In the genomic region with DNA sequence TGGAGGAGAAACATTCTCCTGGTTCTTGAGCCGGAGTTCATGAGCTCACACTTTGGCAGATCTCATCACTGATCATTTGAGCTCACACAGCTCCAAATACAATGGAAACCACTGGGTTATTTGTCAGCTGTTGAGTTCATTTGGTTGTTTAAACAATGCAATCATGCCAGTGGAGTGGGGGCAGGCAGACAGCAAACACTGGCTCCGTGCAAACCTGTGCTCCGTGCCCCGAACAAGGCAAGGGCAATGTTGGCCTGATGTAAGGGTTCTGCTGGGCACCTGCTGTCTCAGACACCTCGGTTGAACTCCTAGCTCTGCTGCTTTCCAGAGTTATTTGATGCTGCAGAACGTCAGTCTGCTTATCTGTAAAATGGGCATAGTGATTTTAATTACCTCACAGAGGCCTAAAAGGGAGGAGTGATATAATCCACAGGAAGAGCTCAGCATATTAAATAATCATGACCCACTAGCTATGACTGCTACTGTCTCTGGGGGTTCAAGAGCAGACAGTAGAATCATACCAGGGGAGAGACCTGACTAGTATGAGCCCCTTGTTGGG, we compare ENCODE assay signal across 21 cellular contexts. TPM values are rescaled to one million over a fixed set of nuclear protein-coding genes. Genes with fewer than 3 reads are reported as not detected.
"Had no signal": no experiment of that assay in that cellular context is flagged by ENCODE, and none has a peak within 500 bp of the region (broad histone marks: within the 10 kb centered on the region; RNA-seq: fewer than 3 reads in every experiment).

No MANE protein-coding gene starts in this region.

- H3K4me3 Mint-ChIP-seq: activated CD4-positive, alpha-beta T cell treated with anti-CD3 and anti-CD28 coated beads, Interleukin-2, amount 10 ng/mL, durations not matched to agents 7 days and 5 days; activated naive CD8-positive, alpha-beta T cell; activated T-cell treated with anti-CD3 and anti-CD28 coated beads, Interleukin-2, amount 50 U/mL, for 24 hours; activated T-helper 17 cell treated with anti-CD3 and anti-CD28 coated beads, Interleukin-2, amount 50 U/mL, for 72 hours; natural killer cell; stimulated activated naive B cell treated with anti-CD40 and anti-IgM and Interleukin-4, amounts not matched to agents 10 μg/mL and 1 μg/mL and 100 μg/mL, for 72 hours; T-helper 2 cell treated with Interferon-gamma antibody and Interleukin-4, amounts not matched to agents 5 μg/mL and 100 μg/mL, for 36 hours had no signal

- H3K4me1 Mint-ChIP-seq: activated T-helper 17 cell treated with anti-CD3 and anti-CD28 coated beads, Interleukin-2, amount 50 U/mL, for 72 hours had no signal

- H3K36me3 Mint-ChIP-seq: activated naive CD8-positive, alpha-beta T cell; natural killer cell had no signal

- DNase-seq: activated CD4-positive, alpha-beta T cell treated with anti-CD3 and anti-CD28 coated beads, Interleukin-2, amount 10 ng/mL, durations not matched to agents 7 days and 5 days; activated CD4-positive, CD25-positive, alpha-beta regulatory T cell treated with anti-CD3 and anti-CD28 coated beads, Interleukin-2, amount 50 U/mL, for 72 hours; activated naive CD4-positive, alpha-beta T cell; activated T-cell treated with anti-CD3 and anti-CD28 coated beads, Interleukin-2, amount 50 U/mL, for 24 hours; amniotic stem cell; gastrocnemius medialis; hypothalamus; left ventricle myocardium superior; mammary epithelial cell; midbrain; natural killer cell; retina; stimulated activated CD4-positive, alpha-beta T cell treated with anti-CD3 and anti-CD28 coated beads, Interleukin-2, amount 100 ng/mL, for 48 hours; stimulated activated CD8-positive, alpha-beta memory T cell treated with anti-CD3 and anti-CD28 coated beads, Interleukin-4, amount 100 ng/mL, for 48 hours; stimulated activated naive B cell treated with anti-CD40 and anti-IgM and Interleukin-4, amounts not matched to agents 10 μg/mL and 1 μg/mL and 100 μg/mL, for 72 hours; upper lobe of left lung had no signal

- H3K27ac Mint-ChIP-seq: activated CD4-positive, alpha-beta T cell treated with anti-CD3 and anti-CD28 coated beads, Interleukin-2, amount 10 ng/mL, durations not matched to agents 7 days and 5 days; activated naive CD8-positive, alpha-beta T cell; activated T-cell treated with anti-CD3 and anti-CD28 coated beads, Interleukin-2, amount 50 U/mL, for 24 hours; activated T-helper 17 cell treated with anti-CD3 and anti-CD28 coated beads, Interleukin-2, amount 50 U/mL, for 72 hours; natural killer cell; progenitor cell of endocrine pancreas; stimulated activated naive B cell treated with anti-CD40 and anti-IgM and Interleukin-4, amounts not matched to agents 10 μg/mL and 1 μg/mL and 100 μg/mL, for 72 hours; T-helper 2 cell treated with Interferon-gamma antibody and Interleukin-4, amounts not matched to agents 5 μg/mL and 100 μg/mL, for 36 hours had no signal

- H3K27me3 Mint-ChIP-seq: progenitor cell of endocrine pancreas had no signal

- H3K9me3 Mint-ChIP-seq: natural killer cell had no signal

RNA-seq across cellular contexts. Expression of a gene that starts 20.0 kb away (rescaled TPM):
- total RNA-seq: activated CD4-positive, alpha-beta T cell treated with anti-CD3 and anti-CD28 coated beads, Interleukin-2, amount 10 ng/mL, durations not matched to agents 7 days and 5 days; bronchial epithelial cell; natural killer cell had no signal
